In the genomic region with DNA sequence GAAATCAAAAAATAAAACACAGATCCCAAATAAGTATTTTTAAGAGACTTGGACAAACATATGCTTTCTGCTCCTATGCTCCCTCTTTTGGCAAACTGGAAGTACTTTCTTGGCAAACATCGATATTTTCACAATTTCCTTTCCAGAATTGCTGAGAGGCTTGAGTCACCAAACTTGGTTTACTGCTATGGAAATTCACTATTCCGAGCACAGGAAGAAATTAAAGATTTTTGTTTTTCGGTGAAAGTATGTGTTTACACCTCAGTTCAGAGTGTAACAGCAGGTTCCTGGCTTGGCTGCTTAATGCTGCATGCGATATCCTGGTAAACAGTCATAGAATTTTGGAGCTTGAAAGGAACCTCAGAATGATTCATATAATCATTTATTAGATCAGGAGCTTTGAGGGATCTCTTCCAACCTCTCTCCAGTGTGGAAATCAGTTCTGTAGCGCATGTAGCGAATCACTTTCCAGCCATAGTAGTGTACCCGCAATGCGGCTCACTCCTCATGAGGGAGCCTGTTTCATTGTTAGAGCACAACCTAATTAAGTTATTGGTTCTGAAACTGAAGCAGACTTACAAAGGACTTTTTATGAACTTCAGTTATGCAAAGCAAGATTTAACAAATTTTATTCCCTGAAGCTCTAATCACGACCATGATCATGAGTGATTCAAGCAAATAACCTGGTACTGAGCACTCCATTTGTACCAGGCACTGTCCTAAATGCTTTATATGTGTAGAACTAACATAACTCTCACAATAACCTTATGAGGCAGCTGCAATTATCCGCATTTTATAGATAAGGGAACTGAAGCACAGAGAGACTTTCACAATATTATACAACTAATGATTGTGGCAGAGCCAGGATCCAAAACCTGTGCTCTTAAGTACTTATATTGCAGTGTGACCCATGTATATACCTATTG, we compare ENCODE assay signal across 8 cellular contexts. TPM values are rescaled to one million over a fixed set of nuclear protein-coding genes. Genes with fewer than 3 reads are reported as not detected.
DNase-seq lines count a peak whose midpoint lies in the region; ATAC-seq and TF ChIP-seq lines count a peak whose summit lies in the region.

No MANE protein-coding gene starts in this region.

- TF ChIP-seq RAD21 in HCT116 (IDR thresholded peaks at IDR 0.05; ENCODE audit: low read depth): peak; percentile 48

- no peak overlapping the region for H3K4me3 Mint-ChIP-seq in progenitor cell of endocrine pancreas (ENCODE audit: low read depth)
- no peak overlapping the region for H3K4me3 Mint-ChIP-seq in stimulated activated naive CD8-positive, alpha-beta T cell treated with anti-CD3 and anti-CD28 coated beads, Interleukin-15, amount 100 ng/mL, for 72 hours

- RAD21 ChIA-PET in HCT116 (lab: Charles Lee; ENCODE audit: low non-redundant PET in 1 of 2, low total read pairs in 2 of 2, uncharacterized antibody in 2 of 2, unreplicated experiment in 2 of 2): no interaction called here

- POLR2A ChIA-PET in HCT116 (lab: Charles Lee): no interaction called here

- TF ChIP-seq CTCF in HCT116 (IDR thresholded peaks at IDR 0.05 in 2 of 3, conservative IDR thresholded peaks at IDR 0.05 in 1 of 3; ENCODE audit: borderline replicate concordance in 1 of 3, insufficient read depth in 1 of 3, low read depth in 2 of 3, low read length in 2 of 3) (peak; percentile 13 to 48 (median 47); a peak in 4 of 6 replicates), progenitor cell of endocrine pancreas (IDR thresholded peaks at IDR 0.05; ENCODE audit: unreplicated experiment) (peak; percentile 50)

- no peaks in the 10 kb centered on the region for H4K20me1 ChIP-seq in HCT116 (ENCODE audit: insufficient read depth)

- H3K36me3 ChIP-seq in HCT116 (ENCODE audit: control insufficient read depth in 1 of 2, insufficient read depth in 2 of 2, low read length in 2 of 2): no peaks in the 10 kb centered on the region; a peak in 1 of 4 replicates

- H3K4me1 ChIP-seq in HCT116 (ENCODE audit: control insufficient read depth in 1 of 2, insufficient read depth in 2 of 2, low read length in 2 of 2): peaks cover 0 to 8% of the 10 kb centered on the region in 2 experiments; a peak in 1 of 4 replicates

- no peaks in the 10 kb centered on the region for H3K79me2 ChIP-seq in HCT116 (ENCODE audit: insufficient read depth, low read length)

- no TSS peak for BruUV-seq in HCT116 (replicated peaks; lab: Mats Ljungman, UMichigan)

- CTCF ChIA-PET in HCT116 (lab: Charles Lee): no interaction called here

- peaks cover 15% of the 10 kb centered on the region for H3K4me1 Mint-ChIP-seq in progenitor cell of endocrine pancreas (ENCODE audit: low read depth)
- no peaks in the 10 kb centered on the region for H3K4me1 Mint-ChIP-seq in stimulated activated naive CD8-positive, alpha-beta T cell treated with anti-CD3 and anti-CD28 coated beads, Interleukin-15, amount 100 ng/mL, for 72 hours

- no peak overlapping the region for H3K27ac ChIP-seq in HCT116 (ENCODE audit: low read depth, low read length)

- H3K4me2 ChIP-seq in HCT116 (ENCODE audit: low read length): no peak overlapping the region

- no peaks in the 10 kb centered on the region for H3K27me3 ChIP-seq in HCT116 (ENCODE audit: insufficient read depth, low read length)

- peaks cover 21% of the 10 kb centered on the region for H3K36me3 Mint-ChIP-seq in progenitor cell of endocrine pancreas (ENCODE audit: insufficient read depth)

- H3K9me2 ChIP-seq in HCT116 (ENCODE audit: insufficient read depth): no peaks in the 10 kb centered on the region

- H3K27ac Mint-ChIP-seq in progenitor cell of endocrine pancreas: peak overlapping the region; percentile 79
- H3K27ac Mint-ChIP-seq in stimulated activated naive CD8-positive, alpha-beta T cell treated with anti-CD3 and anti-CD28 coated beads, Interleukin-15, amount 100 ng/mL, for 72 hours: no peak overlapping the region

- H3K27me3 Mint-ChIP-seq in progenitor cell of endocrine pancreas: no peaks in the 10 kb centered on the region
- H3K27me3 Mint-ChIP-seq in stimulated activated naive CD8-positive, alpha-beta T cell treated with anti-CD3 and anti-CD28 coated beads, Interleukin-15, amount 100 ng/mL, for 72 hours: no peaks in the 10 kb centered on the region

- no peaks in the 10 kb centered on the region for H3K9me3 ChIP-seq in HCT116 (ENCODE audit: control insufficient read depth in 1 of 2, insufficient read depth in 1 of 2, low read depth in 1 of 2, low read length in 2 of 2)

- no peak for TF ChIP-seq POLR2A in HCT116 (IDR thresholded peaks at IDR 0.05; ENCODE audit: borderline replicate concordance, extremely low read depth, insufficient read depth, insufficient read length)

- peak; percentile 57 for ATAC-seq in HCT116
- ATAC-seq in stimulated activated naive CD8-positive, alpha-beta T cell treated with anti-CD3 and anti-CD28 coated beads, Interleukin-15, amount 100 ng/mL, for 72 hours: no peak

- no peak overlapping the region for H3K4me3 ChIP-seq in HCT116 (replicated peaks in 1 of 2; ENCODE audit: low read depth in 1 of 2, low read length in 2 of 2)

- intact Hi-C loops in HCT116 (cut with micrococcal nuclease): loop anchor here (1.0 kb wide), 1 partner anchor 124 kb away; no protein-coding TSS in a partner anchor

- H3K9me3 Mint-ChIP-seq in progenitor cell of endocrine pancreas (ENCODE audit: low read depth): no peaks in the 10 kb centered on the region
- no peaks in the 10 kb centered on the region for H3K9me3 Mint-ChIP-seq in stimulated activated naive CD8-positive, alpha-beta T cell treated with anti-CD3 and anti-CD28 coated beads, Interleukin-15, amount 100 ng/mL, for 72 hours

- H3K9ac ChIP-seq in HCT116 (ENCODE audit: low read length): no peak overlapping the region

- DNase-seq in HCT116 (ENCODE audit: low read depth, low spot score) (no peak), SK-MEL-5 (ENCODE audit: low read depth, low spot score) (peak; percentile 60), fibroblast of the conjunctiva (ENCODE audit: low read depth) (peak; percentile 87), progenitor cell of endocrine pancreas (ENCODE audit: low spot score, unreplicated experiment) (no peak), SKM-1 (lab: John Stamatoyannopoulos, UW; ENCODE audit: unreplicated experiment) (no peak), NCI-H187 (lab: John Stamatoyannopoulos, UW) (no peak)
- no peak for DNase-seq in stimulated activated naive CD8-positive, alpha-beta T cell treated with anti-CD3 and anti-CD28 coated beads, Interleukin-15, amount 100 ng/mL, for 72 hours
- no peak for DNase-seq in activated CD4-positive, alpha-beta T cell treated with anti-CD3 and anti-CD28 coated beads, Interleukin-2, amount 50 U/mL, for 48 hours

- in situ Hi-C loops in SK-MEL-5 (cut with HindIII; ENCODE audit: low pct_unique_long_range_greater_than_20kb, low sequenced_read_pairs): no loop called here

- no peak overlapping the region for H2AFZ ChIP-seq in HCT116 (ENCODE audit: low read depth, low read length, poor library complexity, severe bottlenecking)

TF ChIP-seq in HCT116, 20 proteins besides CTCF, POLR2A, EP300 and RAD21:
- TF ChIP-seq EZH2 (IDR thresholded peaks at IDR 0.05) (no peak), ZFX (IDR thresholded peaks at IDR 0.05) (no peak), SP1 (IDR thresholded peaks at IDR 0.05; ENCODE audit: low read depth) (no peak), POLR2AphosphoS5 (IDR thresholded peaks at IDR 0.05; ENCODE audit: low read depth, low read length) (no peak)

RNA-seq across cellular contexts. Expression of gene ATP2A2, which starts 56.4 kb away (rescaled TPM):
- total RNA-seq in HCT116 (2021; ENCODE audit: unreplicated experiment) (239 TPM), progenitor cell of endocrine pancreas (167 and 175 TPM in 2 replicates)
- polyA plus RNA-seq in HCT116 (2012): 146 and 151 TPM in 2 replicates
- total RNA-seq in SK-MEL-5 (2014; rRNA removed; shearing (Covaris generic)): 131 and 141 TPM in 2 replicates
- polyA plus RNA-seq in SK-MEL-5 (2015; cell fraction: cytosol; rRNA removed): 252 and 330 TPM in 2 replicates
- polyA plus RNA-seq in SK-MEL-5 (2015; cell fraction: nucleus; rRNA removed): 253 and 317 TPM in 2 replicates

Comparison
In these comparisons a context has a peak if more than half of its experiments do, and no peak if none do; other contexts are left out.
1. DNase-seq: peak in SK-MEL-5 (single experiment) and fibroblast of the conjunctiva (single experiment); none in HCT116 (single experiment), progenitor cell of endocrine pancreas (single experiment), stimulated activated naive CD8-positive, alpha-beta T cell treated with anti-CD3 and anti-CD28 coated beads, Interleukin-15, amount 100 ng/mL, for 72 hours (0 of 2), SKM-1 (single experiment), activated CD4-positive, alpha-beta T cell treated with anti-CD3 and anti-CD28 coated beads, Interleukin-2, amount 50 U/mL, for 48 hours (0 of 2) and NCI-H187 (0 of 2).